ENCODE assay signal across 8 cellular contexts in the genomic region with DNA sequence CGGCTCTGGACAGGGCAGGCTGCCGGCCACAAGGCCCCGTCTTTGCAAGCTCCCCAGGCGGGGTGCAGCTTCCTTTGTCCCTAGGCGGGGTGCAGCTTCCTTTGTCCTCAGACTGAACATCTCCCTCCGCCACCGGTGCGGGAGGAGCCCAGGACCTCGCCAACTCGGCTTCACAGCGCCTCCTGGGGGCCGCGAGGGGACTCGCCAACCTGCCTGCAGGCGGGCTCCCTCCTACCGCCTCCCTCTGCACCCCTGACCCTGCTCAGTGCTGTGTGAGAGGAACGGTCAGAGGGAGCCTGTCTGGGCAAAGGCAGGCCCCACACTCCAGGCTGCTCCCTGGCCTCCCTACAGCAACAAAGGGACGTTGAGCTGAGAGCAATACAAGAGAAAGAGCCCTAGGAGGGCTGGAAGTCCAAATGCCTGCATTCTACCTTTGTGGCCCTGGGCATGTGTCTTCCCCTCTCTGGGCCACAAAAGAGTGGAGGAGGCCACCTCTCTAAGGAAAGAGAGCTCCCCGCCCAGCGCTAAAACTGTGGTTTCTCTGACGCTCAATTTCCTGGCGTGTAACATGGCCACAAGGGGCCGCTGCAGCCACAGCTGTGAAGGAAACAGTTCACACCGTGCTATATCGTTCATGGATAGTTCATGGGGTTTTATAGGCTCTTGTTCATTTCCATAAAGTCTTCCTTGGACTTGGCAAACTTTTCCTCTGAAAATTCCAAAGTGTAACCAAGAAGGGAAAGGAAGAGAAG. TPM values are rescaled to one million over a fixed set of nuclear protein-coding genes. Genes with fewer than 3 reads are reported as not detected.
DNase-seq lines count a peak whose midpoint lies in the region; ATAC-seq and TF ChIP-seq lines count a peak whose summit lies in the region.

No MANE protein-coding gene starts in this region.

- peaks cover 17% of the 10 kb centered on the region for H3K4me1 Mint-ChIP-seq in central memory CD8-positive, alpha-beta T cell

- peak overlapping the region; percentile 58 for H3K27ac Mint-ChIP-seq in central memory CD8-positive, alpha-beta T cell (ENCODE audit: low read depth)

- H2AFZ ChIP-seq in HCT116 (ENCODE audit: low read depth, low read length, poor library complexity, severe bottlenecking) = no peak overlapping the region

- H3K4me1 ChIP-seq in HCT116 (ENCODE audit: control insufficient read depth in 1 of 2, insufficient read depth in 2 of 2, low read length in 2 of 2) = peaks cover 39 to 79% of the 10 kb centered on the region in 2 experiments

- no peaks in the 10 kb centered on the region for H3K9me2 ChIP-seq in HCT116 (ENCODE audit: insufficient read depth)

- POLR2A ChIA-PET in HCT116 (lab: Charles Lee) = interaction anchor here (0.6 to 5.5 kb wide), 16 partner anchors 9 to 1379 kb away, joined by 3 to 148 read pairs (median 4); partner anchors contain the start of genes EIF1, KRT15 and KRT19

- no peaks in the 10 kb centered on the region for H3K36me3 ChIP-seq in HCT116 (ENCODE audit: control insufficient read depth in 1 of 2, insufficient read depth in 2 of 2, low read length in 2 of 2)

- BruUV-seq in HCT116 (replicated peaks; lab: Mats Ljungman, UMichigan) = no TSS peak

- H3K4me3 Mint-ChIP-seq in central memory CD8-positive, alpha-beta T cell = peak overlapping the region; percentile 57

- RAD21 ChIA-PET in HCT116 (lab: Charles Lee; ENCODE audit: low non-redundant PET in 1 of 2, low total read pairs in 2 of 2, uncharacterized antibody in 2 of 2, unreplicated experiment in 2 of 2) = interaction anchor here (0.7 to 3.7 kb wide), 37 partner anchors 12 to 692 kb away, joined by 3 to 26 read pairs (median 5); partner anchors contain the start of gene KRT19 (in 2 of the 2)

- no peaks in the 10 kb centered on the region for H3K9me3 Mint-ChIP-seq in central memory CD8-positive, alpha-beta T cell

- peak; percentile 74 for DNase-seq in COR-L47 (lab: John Stamatoyannopoulos, UW)
- peak; percentile 83 for DNase-seq in HCT116 (ENCODE audit: low read depth, low spot score)
- peak; percentile 47 for DNase-seq in NCI-H2227 treated with DMSO at 0.1 percent for 48 hours (lab: John Stamatoyannopoulos, UW)
- DNase-seq in activated CD4-positive, CD25-positive, alpha-beta regulatory T cell treated with anti-CD3 and anti-CD28 coated beads, Interleukin-2, amount 50 U/mL, for 72 hours = peak; percentile 81
- peak; percentile 76 to 82 for DNase-seq in central memory CD8-positive, alpha-beta T cell (ENCODE audit: low spot score in 2 of 2)
- peak; percentile 97 for DNase-seq in islet precursor cell
- DNase-seq in stimulated activated CD4-positive, alpha-beta T cell treated with anti-CD3 and anti-CD28 coated beads, Interleukin-12 subunit alpha, Interleukin-12 subunit beta, amount 100 ng/mL, for 24 hours (ENCODE audit: low read depth in 2 of 2) = peak; percentile 64 to 80

- no peaks in the 10 kb centered on the region for H3K36me3 Mint-ChIP-seq in central memory CD8-positive, alpha-beta T cell (ENCODE audit: insufficient read depth)

- peak; percentile 86 to 98 (median 88) for TF ChIP-seq CTCF in HCT116 (IDR thresholded peaks at IDR 0.05 in 2 of 3, conservative IDR thresholded peaks at IDR 0.05 in 1 of 3; ENCODE audit: borderline replicate concordance in 1 of 3, insufficient read depth in 1 of 3, low read depth in 2 of 3, low read length in 2 of 3)

- no peaks in the 10 kb centered on the region for H3K27me3 ChIP-seq in HCT116 (ENCODE audit: insufficient read depth, low read length)

- peak overlapping the region; percentile 6 to 46; a peak in 3 of 4 replicates for H3K4me3 ChIP-seq in HCT116 (replicated peaks in 1 of 2; ENCODE audit: low read depth in 1 of 2, low read length in 2 of 2)

- ATAC-seq in HCT116 (peak; percentile 79), GM18870 (IDR thresholded peaks at IDR 0.05; ENCODE audit: unreplicated experiment) (no peak)
- ATAC-seq in central memory CD8-positive, alpha-beta T cell (replicated peaks; ENCODE audit: extremely low read depth, poor library complexity, severe bottlenecking) = peak; percentile 84

- H3K9ac ChIP-seq in HCT116 (ENCODE audit: low read length) = peak overlapping the region; percentile 68

- intact Hi-C loops in HCT116 (cut with micrococcal nuclease) = loop anchor here (1.0 to 10.0 kb wide), 11 partner anchors 27 to 934 kb away; no protein-coding TSS in a partner anchor

- peaks cover 0 to 8% of the 10 kb centered on the region in 2 experiments; a peak in 1 of 4 replicates for H3K9me3 ChIP-seq in HCT116 (ENCODE audit: control insufficient read depth in 1 of 2, insufficient read depth in 1 of 2, low read depth in 1 of 2, low read length in 2 of 2)

- H3K27me3 Mint-ChIP-seq in central memory CD8-positive, alpha-beta T cell = peaks cover 35% of the 10 kb centered on the region

- no peaks in the 10 kb centered on the region for H3K79me2 ChIP-seq in HCT116 (ENCODE audit: insufficient read depth, low read length)

- H3K4me2 ChIP-seq in HCT116 (ENCODE audit: low read length) = peak overlapping the region; percentile 80

- peak; percentile 95 for TF ChIP-seq RAD21 in HCT116 (IDR thresholded peaks at IDR 0.05; ENCODE audit: low read depth)

- no peak for TF ChIP-seq POLR2A in HCT116 (IDR thresholded peaks at IDR 0.05; ENCODE audit: borderline replicate concordance, extremely low read depth, insufficient read depth, insufficient read length)

- H3K27ac ChIP-seq in HCT116 (ENCODE audit: low read depth, low read length) = peak overlapping the region; percentile 91

- no peaks in the 10 kb centered on the region for H4K20me1 ChIP-seq in HCT116 (ENCODE audit: insufficient read depth)

- CTCF ChIA-PET in HCT116 (lab: Charles Lee) = interaction anchor here (0.6 to 7.3 kb wide), 56 partner anchors 9 to 933 kb away, joined by 3 to 203 read pairs (median 5); partner anchors contain the start of genes EIF1, KRT15, KRT19 and KRT36

TF ChIP-seq in HCT116, 20 proteins besides CTCF, POLR2A, EP300 and RAD21:
- TF ChIP-seq CEBPB (IDR thresholded peaks at IDR 0.05; ENCODE audit: low read depth) (no peak), CBX3 (IDR thresholded peaks at IDR 0.05; ENCODE audit: low read depth) (peak; percentile 20; the same call in 1 of the 2 replicates), SP1 (IDR thresholded peaks at IDR 0.05; ENCODE audit: low read depth) (peak; percentile 56), POLR2AphosphoS5 (IDR thresholded peaks at IDR 0.05; ENCODE audit: low read depth, low read length) (peak; percentile 46; the same call in 1 of the 2 replicates), YY1 (IDR thresholded peaks at IDR 0.05; ENCODE audit: extremely low read depth, insufficient replicate concordance, low read depth, low read length) (peak; percentile 60), ZFX (IDR thresholded peaks at IDR 0.05) (no peak), TCF7L2 (IDR thresholded peaks at IDR 0.05; ENCODE audit: borderline replicate concordance, extremely low read depth, insufficient read depth, insufficient read length) (peak; percentile 6)
- TF ChIP-seq, protein P1, sequence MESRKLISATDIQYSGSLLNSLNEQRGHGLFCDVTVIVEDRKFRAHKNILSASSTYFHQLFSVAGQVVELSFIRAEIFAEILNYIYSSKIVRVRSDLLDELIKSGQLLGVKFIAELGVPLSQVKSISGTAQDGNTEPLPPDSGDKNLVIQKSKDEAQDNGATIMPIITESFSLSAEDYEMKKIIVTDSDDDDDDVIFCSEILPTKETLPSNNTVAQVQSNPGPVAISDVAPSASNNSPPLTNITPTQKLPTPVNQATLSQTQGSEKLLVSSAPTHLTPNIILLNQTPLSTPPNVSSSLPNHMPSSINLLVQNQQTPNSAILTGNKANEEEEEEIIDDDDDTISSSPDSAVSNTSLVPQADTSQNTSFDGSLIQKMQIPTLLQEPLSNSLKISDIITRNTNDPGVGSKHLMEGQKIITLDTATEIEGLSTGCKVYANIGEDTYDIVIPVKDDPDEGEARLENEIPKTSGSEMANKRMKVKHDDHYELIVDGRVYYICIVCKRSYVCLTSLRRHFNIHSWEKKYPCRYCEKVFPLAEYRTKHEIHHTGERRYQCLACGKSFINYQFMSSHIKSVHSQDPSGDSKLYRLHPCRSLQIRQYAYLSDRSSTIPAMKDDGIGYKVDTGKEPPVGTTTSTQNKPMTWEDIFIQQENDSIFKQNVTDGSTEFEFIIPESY (IDR thresholded peaks at IDR 0.05; ENCODE audit: extremely low read depth, insufficient replicate concordance, low read length) = peak; percentile 8
TF ChIP-seq in HCT116: peak in this region for 6.

RNA-seq across cellular contexts. Expression of gene KRT19, which starts 20.9 kb away (rescaled TPM):
- 1,248 TPM for total RNA-seq in HCT116 (2021; ENCODE audit: unreplicated experiment)
- 2,498 and 2,504 TPM in 2 replicates for polyA plus RNA-seq in HCT116 (2012)

RNA-seq across cellular contexts. Expression of gene KRT9, which starts 22.8 kb away (rescaled TPM):
- 0.15 TPM for total RNA-seq in HCT116 (2021; ENCODE audit: unreplicated experiment)
- 0.14 and 0.18 TPM in 2 replicates for polyA plus RNA-seq in HCT116 (2012)

RNA-seq across cellular contexts. Expression of gene KRT15, which starts 30.3 kb away (rescaled TPM):
- 37.1 TPM for total RNA-seq in HCT116 (2021; ENCODE audit: unreplicated experiment)
- polyA plus RNA-seq in HCT116 (2012) = 104 and 111 TPM in 2 replicates

RNA-seq across cellular contexts. Expression of gene KRT14, which starts 37.7 kb away (rescaled TPM):
- not detected for total RNA-seq in HCT116 (2021; ENCODE audit: unreplicated experiment)
- polyA plus RNA-seq in HCT116 (2012) = 0.09 and 0.30 TPM in 2 replicates

RNA-seq across cellular contexts. Expression of gene KRT13, which starts 43.6 kb away (rescaled TPM):
- 3.7 TPM for total RNA-seq in HCT116 (2021; ENCODE audit: unreplicated experiment)
- polyA plus RNA-seq in HCT116 (2012) = 4.2 and 7.1 TPM in 2 replicates

Comparison
In these comparisons a context has a peak if more than half of its experiments do, and no peak if none do; other contexts are left out.
1. DNase-seq: peak in every context shown above with its lines; median percentile 97 in islet precursor cell; 83 in HCT116; 81 in activated CD4-positive, CD25-positive, alpha-beta regulatory T cell treated with anti-CD3 and anti-CD28 coated beads, Interleukin-2, amount 50 U/mL, for 72 hours; 79 in central memory CD8-positive, alpha-beta T cell; 74 in COR-L47; 72 in stimulated activated CD4-positive, alpha-beta T cell treated with anti-CD3 and anti-CD28 coated beads, Interleukin-12 subunit alpha, Interleukin-12 subunit beta, amount 100 ng/mL, for 24 hours; 47 in NCI-H2227 treated with DMSO at 0.1 percent for 48 hours.